9 cellular contexts compared by ENCODE assay signal in genomic region chr12:29164477-29165163, GRCh38. TPM values are rescaled to one million over a fixed set of nuclear protein-coding genes. Genes with fewer than 3 reads are reported as not detected.
A peak's percentile ranks its signal among the peaks of the same experiment; 100 is the strongest.
DNase-seq lines count a peak whose midpoint lies in the region; ATAC-seq and TF ChIP-seq lines count a peak whose summit lies in the region.
"Had no signal": no experiment of that assay in that cellular context is flagged by ENCODE, and none has a peak within 500 bp of the region (broad histone marks: within the 10 kb centered on the region; RNA-seq: fewer than 3 reads in every experiment).

No MANE protein-coding gene starts in this region.

- DNase-seq in AML-193 (lab: John Stamatoyannopoulos, UW) (peak; percentile 90 to 92), GM19238 (ENCODE audit: insufficient read length, low spot score) (peak; percentile 39), T-cell (no peak), glomerular endothelial cell (ENCODE audit: extremely low read depth, low read depth, low spot score) (peak; percentile 75), upper lobe of right lung (no peak), lower leg skin (ENCODE audit: low spot score in 2 of 2) (no peak)
- DNase-seq in activated CD4-positive, alpha-beta T cell treated with anti-CD3 and anti-CD28 coated beads, Interleukin-2, amount 10 ng/mL, durations not matched to agents 7 days and 5 days: no peak

- CTCF ChIA-PET in T-cell (lab: Charles Lee): interaction anchor here in 1 of 2 donors (0.7 kb wide), 1 partner anchor 36 kb away, joined by 3 read pairs; no protein-coding TSS in a partner anchor
- CTCF ChIA-PET in activated CD4-positive, alpha-beta T cell treated with anti-CD3 and anti-CD28 coated beads, Interleukin-2, amount 10 ng/mL, durations not matched to agents 7 days and 5 days (lab: Charles Lee): interaction anchor here (1.0 kb wide), 1 partner anchor 12 kb away, joined by 3 read pairs; no protein-coding TSS in a partner anchor

- 47 to 51% methylated on average over 6 of the region's 6 CpGs for WGBS in lower leg skin, 2 donors

- TF ChIP-seq CTCF in upper lobe of right lung (IDR thresholded peaks at IDR 0.05) (no peak), lower leg skin (IDR thresholded peaks at IDR 0.05) (no peak)

- H3K27ac ChIP-seq in upper lobe of right lung: peak overlapping the region; percentile 82

- POLR2A ChIA-PET in T-cell (lab: Charles Lee): no interaction called here
- POLR2A ChIA-PET in activated CD4-positive, alpha-beta T cell treated with anti-CD3 and anti-CD28 coated beads, Interleukin-2, amount 10 ng/mL, durations not matched to agents 7 days and 5 days (lab: Charles Lee): no interaction called here

- H3K4me1 Mint-ChIP-seq in T-cell: peaks cover 12 to 36% (median 24%) of the 10 kb centered on the region in 3 donors
- H3K4me1 Mint-ChIP-seq in activated CD4-positive, alpha-beta T cell treated with anti-CD3 and anti-CD28 coated beads, Interleukin-2, amount 10 ng/mL, durations not matched to agents 7 days and 5 days: peaks cover 20% of the 10 kb centered on the region

- H3K4me3 Mint-ChIP-seq in T-cell: peak overlapping the region in 1 of 3 donors; percentile 6
- no peak overlapping the region for H3K4me3 Mint-ChIP-seq in activated CD4-positive, alpha-beta T cell treated with anti-CD3 and anti-CD28 coated beads, Interleukin-2, amount 10 ng/mL, durations not matched to agents 7 days and 5 days
- H3K4me3 Mint-ChIP-seq: immature natural killer cell had no signal

- H3K4me3 ChIP-seq in upper lobe of right lung (no peak overlapping the region), lower leg skin (ENCODE audit: low read depth, poor library complexity, severe bottlenecking) (no peak overlapping the region)

- H3K36me3 Mint-ChIP-seq in T-cell: peaks cover 21% of the 10 kb centered on the region
- peaks cover 2% of the 10 kb centered on the region for H3K36me3 Mint-ChIP-seq in activated CD4-positive, alpha-beta T cell treated with anti-CD3 and anti-CD28 coated beads, Interleukin-2, amount 10 ng/mL, durations not matched to agents 7 days and 5 days (ENCODE audit: low read depth)

- peaks cover 0 to 9% (median 0%) of the 10 kb centered on the region in 3 donors for H3K9me3 Mint-ChIP-seq in T-cell
- H3K9me3 Mint-ChIP-seq in activated CD4-positive, alpha-beta T cell treated with anti-CD3 and anti-CD28 coated beads, Interleukin-2, amount 10 ng/mL, durations not matched to agents 7 days and 5 days: peaks cover 6% of the 10 kb centered on the region
- H3K9me3 Mint-ChIP-seq: immature natural killer cell had no signal

- no peaks in the 10 kb centered on the region for H3K27me3 ChIP-seq in upper lobe of right lung

- H3K4me1 ChIP-seq in upper lobe of right lung: peaks cover 41% of the 10 kb centered on the region

- peak overlapping the region; percentile 30 to 76 for H3K27ac Mint-ChIP-seq in T-cell
- no peak overlapping the region for H3K27ac Mint-ChIP-seq in activated CD4-positive, alpha-beta T cell treated with anti-CD3 and anti-CD28 coated beads, Interleukin-2, amount 10 ng/mL, durations not matched to agents 7 days and 5 days

- no peak for TF ChIP-seq POLR2A in lower leg skin (IDR thresholded peaks at IDR 0.05)

- no peaks in the 10 kb centered on the region for H3K36me3 ChIP-seq in upper lobe of right lung

- no peaks in the 10 kb centered on the region for H3K27me3 Mint-ChIP-seq in T-cell
- H3K27me3 Mint-ChIP-seq in activated CD4-positive, alpha-beta T cell treated with anti-CD3 and anti-CD28 coated beads, Interleukin-2, amount 10 ng/mL, durations not matched to agents 7 days and 5 days: no peaks in the 10 kb centered on the region

- H3K9me3 ChIP-seq in upper lobe of right lung: no peaks in the 10 kb centered on the region

- ATAC-seq in HG03135 (IDR thresholded peaks at IDR 0.05; ENCODE audit: unreplicated experiment) (peak; percentile 100), T-cell (replicated peaks in 1 of 4) (peak in 3 of 4 experiments; percentile 49 to 63 (median 59)), upper lobe of right lung (peak; percentile 95)

- intact Hi-C loops in upper lobe of right lung (cut with DNase I): no loop called here
- intact Hi-C loops in lower leg skin (cut with DNase I; ENCODE audit: low total_unique reads): no loop called here

RNA-seq across cellular contexts. Expression of gene FAR2, which starts 15.5 kb away (rescaled TPM):
- total RNA-seq in T-cell: 1 to 10 TPM; 2.2 to 6.8 (median 4.9) TPM
- 46.4 and 51.4 TPM in 2 replicates for total RNA-seq in glomerular endothelial cell
- total RNA-seq in upper lobe of right lung: 13.3 TPM
- total RNA-seq in lower leg skin: 10 to 100 TPM in 3 of 4 donors, 1 to 10 TPM in 1; 7.4 to 45.4 (median 17.9) TPM
- 10 to 100 TPM; 24.6 to 26.6 TPM for total RNA-seq in activated CD4-positive, alpha-beta T cell treated with anti-CD3 and anti-CD28 coated beads, Interleukin-2, amount 10 ng/mL, durations not matched to agents 7 days and 5 days

Comparison
In these comparisons a context has a peak if more than half of its experiments do, and no peak if none do; other contexts are left out.
1. DNase-seq: peak in AML-193 (2 of 2), GM19238 (single experiment) and glomerular endothelial cell (single experiment); none in T-cell (0 of 34), upper lobe of right lung (single experiment), lower leg skin (0 of 2) and activated CD4-positive, alpha-beta T cell treated with anti-CD3 and anti-CD28 coated beads, Interleukin-2, amount 10 ng/mL, durations not matched to agents 7 days and 5 days (single experiment).
2. Peak in every context shown above with its lines, with median percentiles within 50 percentile points of each other: ATAC-seq.